ENCODE assay signal across 26 cellular contexts in the genomic region with DNA sequence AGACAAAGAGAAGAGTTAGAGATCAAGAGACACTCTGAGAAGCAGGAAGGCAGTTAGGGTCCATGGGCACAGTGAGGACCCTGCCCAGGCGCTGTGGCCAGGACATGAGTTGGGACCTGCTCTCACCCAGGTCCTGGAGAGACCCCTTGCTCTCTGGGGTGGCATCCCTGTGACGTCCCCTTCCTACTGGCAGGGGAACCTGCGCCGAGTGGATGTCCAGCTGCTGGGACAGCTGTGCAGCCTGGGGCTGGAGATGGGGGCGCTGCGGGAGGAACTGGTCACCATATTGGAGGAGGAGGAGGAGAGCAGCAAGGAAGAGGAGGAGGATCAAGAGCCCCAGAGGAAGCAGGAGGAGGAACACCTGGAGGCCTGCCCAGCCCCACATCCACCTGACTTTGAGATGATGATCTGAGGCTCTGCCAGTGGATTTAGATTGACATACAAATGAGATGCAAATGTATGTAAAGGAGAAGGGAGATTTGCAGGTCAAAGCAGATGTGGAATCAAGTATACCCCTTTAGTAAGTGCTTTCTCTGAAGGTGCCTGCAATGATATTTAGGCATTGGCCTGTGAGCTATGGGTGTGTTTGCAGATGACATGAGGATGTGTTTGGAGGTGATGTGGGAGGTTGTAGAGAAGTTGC. TPM values are rescaled to one million over a fixed set of nuclear protein-coding genes. Genes with fewer than 3 reads are reported as not detected.
DNase-seq lines count a peak whose midpoint lies in the region; ATAC-seq and TF ChIP-seq lines count a peak whose summit lies in the region.
"Had no signal": no experiment of that assay in that cellular context is flagged by ENCODE, and none has a peak within 500 bp of the region (broad histone marks: within the 10 kb centered on the region; RNA-seq: fewer than 3 reads in every experiment).

No MANE protein-coding gene starts in this region.

- no peak overlapping the region for H3K27ac ChIP-seq in hepatocyte
- H3K27ac ChIP-seq in foreskin keratinocyte, result no peak overlapping the region
- H3K27ac ChIP-seq: BLaER1, sigmoid colon had no signal

- H3K4me3 Mint-ChIP-seq in type B pancreatic cell, result no peak overlapping the region
- H3K4me3 Mint-ChIP-seq: activated naive CD4-positive, alpha-beta T cell treated with anti-CD3 and anti-CD28 coated beads for 36 hours had no signal

- H3K4me3 ChIP-seq in hepatocyte, result no peak overlapping the region
- H3K4me3 ChIP-seq: BLaER1, lung, sigmoid colon had no signal

- H3K79me2 ChIP-seq in hepatocyte, result peaks cover 3% of the 10 kb centered on the region

- H3K36me3 ChIP-seq in hepatocyte (replicated peaks; ENCODE audit: insufficient read depth, low read depth), result no peaks in the 10 kb centered on the region
- H3K36me3 ChIP-seq: BLaER1, sigmoid colon had no signal

- TF ChIP-seq CTCF in hepatocyte (IDR thresholded peaks at IDR 0.05; ENCODE audit: poor library complexity) (no peak), type B pancreatic cell (conservative IDR thresholded peaks at IDR 0.05) (no peak), foreskin keratinocyte (conservative IDR thresholded peaks at IDR 0.05) (no peak)

- peak overlapping the region; percentile 41 for H3K4me2 ChIP-seq in hepatocyte

- no peak overlapping the region for H3K27ac Mint-ChIP-seq in type B pancreatic cell
- H3K27ac Mint-ChIP-seq: activated naive CD4-positive, alpha-beta T cell treated with anti-CD3 and anti-CD28 coated beads for 36 hours had no signal

- peak; percentile 41 for DNase-seq in activated effector memory CD4-positive, alpha-beta T cell treated with anti-CD3 and anti-CD28 coated beads, Interleukin-2, amount 50 U/mL, for 16 hours
- DNase-seq in activated effector memory CD4-positive, alpha-beta T cell treated with Interleukin-2 at 50 U/mL for 16 hours, result no peak
- DNase-seq in NCI-H526 treated with DMSO at 0.1 percent for 48 hours (lab: John Stamatoyannopoulos, UW) (peak; percentile 97), hepatocyte (ENCODE audit: low spot score) (no peak), type B pancreatic cell (ENCODE audit: extremely low spot score, unreplicated experiment) (peak; percentile 47), foreskin keratinocyte (no peak)
- no peak for DNase-seq in stimulated activated CD4-positive, alpha-beta T cell treated with anti-CD3 and anti-CD28 coated beads, Interleukin-12 subunit alpha, Interleukin-12 subunit beta, amount 100 ng/mL, for 4 hours
- DNase-seq: ACHN; activated CD4-positive, alpha-beta T cell treated with anti-CD3 and anti-CD28 coated beads, Interleukin-2, amount 50 U/mL, for 4 hours; activated naive CD4-positive, alpha-beta T cell treated with anti-CD3 and anti-CD28 coated beads for 36 hours; anterior cingulate cortex; COR-L47; cortex of kidney; DMS79; NCI-H1048; NCI-H1694 treated with DMSO at 0.1 percent for 48 hours; NCI-H2171 treated with DMSO at 0.1 percent for 48 hours; sigmoid colon; T1000 had no signal

- no peaks in the 10 kb centered on the region for H3K9me2 ChIP-seq in hepatocyte (replicated peaks; ENCODE audit: insufficient read depth)

- no peaks in the 10 kb centered on the region for H3K36me3 Mint-ChIP-seq in type B pancreatic cell

- peaks cover 40% of the 10 kb centered on the region for H3K27me3 Mint-ChIP-seq in type B pancreatic cell

- WGBS in hepatocyte (ENCODE audit: low lambda C conversion rate, missing lambda C conversion rate), result 71% methylated on average over 6 of the region's 6 CpGs

- H3K4me1 ChIP-seq in hepatocyte (ENCODE audit: insufficient read depth) (no peaks in the 10 kb centered on the region), foreskin keratinocyte (peaks cover under 1% of the 10 kb centered on the region)

- no peaks in the 10 kb centered on the region for H4K20me1 ChIP-seq in hepatocyte (ENCODE audit: insufficient read depth, poor library complexity, severe bottlenecking)
- H4K20me1 ChIP-seq: BLaER1 had no signal

- ATAC-seq in foreskin keratinocyte (no peak), HG03175 (IDR thresholded peaks at IDR 0.05; ENCODE audit: unreplicated experiment) (no peak)

- H2AFZ ChIP-seq in hepatocyte, result no peak overlapping the region

- H3K27me3 ChIP-seq in hepatocyte, result peaks cover 8% of the 10 kb centered on the region
- H3K27me3 ChIP-seq in foreskin keratinocyte, result peaks cover 7% of the 10 kb centered on the region
- H3K27me3 ChIP-seq: BLaER1 had no signal

- no peaks in the 10 kb centered on the region for H3K9me3 ChIP-seq in hepatocyte (ENCODE audit: low read depth)
- H3K9me3 ChIP-seq: BLaER1, sigmoid colon had no signal

- no peaks in the 10 kb centered on the region for H3K9me3 Mint-ChIP-seq in type B pancreatic cell
- H3K9me3 Mint-ChIP-seq: activated naive CD4-positive, alpha-beta T cell treated with anti-CD3 and anti-CD28 coated beads for 36 hours; neural crest cell had no signal

- H3K4me1 Mint-ChIP-seq in type B pancreatic cell (ENCODE audit: unreplicated experiment), result peaks cover 3% of the 10 kb centered on the region

RNA-seq across cellular contexts. Expression of a gene that starts 1.0 kb away (rescaled TPM):
- total RNA-seq in hepatocyte, result 2.3 and 3.7 TPM in 2 replicates
- polyA plus RNA-seq in hepatocyte, result 1.1 and 4.3 TPM in 2 replicates
- 0.56 and 0.81 TPM in 2 replicates for total RNA-seq in type B pancreatic cell (ENCODE audit: low replicate concordance)
- total RNA-seq in foreskin keratinocyte, result not detected in 2 replicates
- not detected in 2 replicates for polyA plus RNA-seq in foreskin keratinocyte
- total RNA-seq: activated naive CD4-positive, alpha-beta T cell treated with anti-CD3 and anti-CD28 coated beads for 36 hours; H4; LHCN-M2; lung; neural crest cell; sigmoid colon had no signal
- polyA plus RNA-seq: keratinocyte, sigmoid colon had no signal

RNA-seq across cellular contexts. Expression of a gene that starts 4.2 kb away (rescaled TPM):
- total RNA-seq in hepatocyte (54.7 and 62.0 TPM in 2 replicates), type B pancreatic cell (ENCODE audit: low replicate concordance) (43.8 and 57.4 TPM in 2 replicates), foreskin keratinocyte (57.8 and 60.8 TPM in 2 replicates)
- polyA plus RNA-seq in hepatocyte (63.9 and 66.8 TPM in 2 replicates), foreskin keratinocyte (67.8 and 72.0 TPM in 2 replicates)

RNA-seq across cellular contexts. Expression of a gene that starts 16.8 kb away (rescaled TPM):
- total RNA-seq in hepatocyte (5.3 and 9.2 TPM in 2 replicates), type B pancreatic cell (ENCODE audit: low replicate concordance) (9.3 and 13.0 TPM in 2 replicates), foreskin keratinocyte (2.2 and 2.9 TPM in 2 replicates)
- polyA plus RNA-seq in hepatocyte (14.6 and 17.7 TPM in 2 replicates), foreskin keratinocyte (3.4 and 4.7 TPM in 2 replicates)
- total RNA-seq: H4, LHCN-M2 had no signal

RNA-seq across cellular contexts. Expression of a gene that starts 46.3 kb away (rescaled TPM):
- total RNA-seq in hepatocyte (28.1 and 30.3 TPM in 2 replicates), type B pancreatic cell (ENCODE audit: low replicate concordance) (7.5 and 11.7 TPM in 2 replicates), foreskin keratinocyte (15.9 and 18.7 TPM in 2 replicates)
- polyA plus RNA-seq in hepatocyte (30.3 and 39.6 TPM in 2 replicates), foreskin keratinocyte (16.9 and 18.6 TPM in 2 replicates)

RNA-seq across cellular contexts. Expression of a gene that starts 46.8 kb away (rescaled TPM):
- total RNA-seq in hepatocyte (7.4 and 13.7 TPM in 2 replicates), type B pancreatic cell (ENCODE audit: low replicate concordance) (11.4 and 20.2 TPM in 2 replicates), foreskin keratinocyte (19.6 and 22.7 TPM in 2 replicates)
- polyA plus RNA-seq in hepatocyte (21.2 and 22.4 TPM in 2 replicates), foreskin keratinocyte (30.2 and 35.9 TPM in 2 replicates)

Comparison
In these comparisons a context has a peak if more than half of its experiments do, and no peak if none do; other contexts are left out.
1. DNase-seq: peak in activated effector memory CD4-positive, alpha-beta T cell treated with anti-CD3 and anti-CD28 coated beads, Interleukin-2, amount 50 U/mL, for 16 hours (single experiment), NCI-H526 treated with DMSO at 0.1 percent for 48 hours (single experiment) and type B pancreatic cell (single experiment); none in activated effector memory CD4-positive, alpha-beta T cell treated with Interleukin-2 at 50 U/mL for 16 hours (single experiment), hepatocyte (single experiment), foreskin keratinocyte (0 of 2) and stimulated activated CD4-positive, alpha-beta T cell treated with anti-CD3 and anti-CD28 coated beads, Interleukin-12 subunit alpha, Interleukin-12 subunit beta, amount 100 ng/mL, for 4 hours (single experiment).